ENCODE assay signal across 8 cellular contexts in genomic region chr14:101707285-101707842, GRCh38. TPM values are rescaled to one million over a fixed set of nuclear protein-coding genes. Genes with fewer than 3 reads are reported as not detected.
DNase-seq lines count a peak whose midpoint lies in the region; ATAC-seq and TF ChIP-seq lines count a peak whose summit lies in the region.

No MANE protein-coding gene starts in this region.

- H3K27me3 ChIP-seq in HL-60 (ENCODE audit: insufficient read depth, poor library complexity, severe bottlenecking) (peaks cover 5% of the 10 kb centered on the region), lower lobe of right lung (ENCODE audit: low read depth) (peaks cover 7% of the 10 kb centered on the region)

- H3K9me3 ChIP-seq in lower lobe of right lung: no peaks in the 10 kb centered on the region

- ATAC-seq in lower lobe of right lung (peak; percentile 82 to 86), GM19463 (IDR thresholded peaks at IDR 0.05; ENCODE audit: unreplicated experiment) (no peak)

- TF ChIP-seq CTCF in HL-60 (IDR thresholded peaks at IDR 0.05; ENCODE audit: insufficient read depth, low read length): peak; percentile 50
- peak; percentile 84 for TF ChIP-seq CTCF in lower lobe of right lung (IDR thresholded peaks at IDR 0.05)

- H3K4me1 ChIP-seq in lower lobe of right lung: peaks cover 33% of the 10 kb centered on the region

- H3K27ac ChIP-seq in HL-60 (replicated peaks): no peak overlapping the region
- peak overlapping the region; percentile 85 for H3K27ac ChIP-seq in lower lobe of right lung

- H3K4me3 ChIP-seq in HL-60 (replicated peaks; ENCODE audit: insufficient read depth, low read length): no peak overlapping the region
- no peak overlapping the region for H3K4me3 ChIP-seq in lower lobe of right lung

- H3K36me3 ChIP-seq in lower lobe of right lung: no peaks in the 10 kb centered on the region

- DNase-seq in Daoy (ENCODE audit: low read depth): peak; percentile 75
- peak in 1 of 2 experiments; percentile 72 for DNase-seq in HL-60 (ENCODE audit: low read depth in 1 of 2, low spot score in 1 of 2)
- DNase-seq in NCI-H526 (lab: John Stamatoyannopoulos, UW): peak; percentile 69 to 84
- DNase-seq in activated CD4-positive, alpha-beta T cell treated with anti-CD3 and anti-CD28 coated beads for 48 hours: peak; percentile 66
- peak; percentile 88 for DNase-seq in dermis blood vessel endothelial cell
- no peak for DNase-seq in lower lobe of right lung
- DNase-seq in stimulated activated CD8-positive, alpha-beta memory T cell treated with anti-CD3 and anti-CD28 coated beads, Interleukin-15, amount 100 ng/mL, for 1 hour (ENCODE audit: low read depth): peak; percentile 47

- intact Hi-C loops in lower lobe of right lung (cut with DNase I): no loop called here

RNA-seq across cellular contexts. Expression of gene PPP2R5C, which starts 54.1 kb away (rescaled TPM):
- 124 and 138 TPM in 2 replicates for total RNA-seq in Daoy (2014; rRNA removed; shearing (Covaris generic))
- 80.8 and 88.9 TPM in 2 replicates for total RNA-seq in dermis blood vessel endothelial cell
- total RNA-seq in lower lobe of right lung: 160 TPM
